In the genomic region with DNA sequence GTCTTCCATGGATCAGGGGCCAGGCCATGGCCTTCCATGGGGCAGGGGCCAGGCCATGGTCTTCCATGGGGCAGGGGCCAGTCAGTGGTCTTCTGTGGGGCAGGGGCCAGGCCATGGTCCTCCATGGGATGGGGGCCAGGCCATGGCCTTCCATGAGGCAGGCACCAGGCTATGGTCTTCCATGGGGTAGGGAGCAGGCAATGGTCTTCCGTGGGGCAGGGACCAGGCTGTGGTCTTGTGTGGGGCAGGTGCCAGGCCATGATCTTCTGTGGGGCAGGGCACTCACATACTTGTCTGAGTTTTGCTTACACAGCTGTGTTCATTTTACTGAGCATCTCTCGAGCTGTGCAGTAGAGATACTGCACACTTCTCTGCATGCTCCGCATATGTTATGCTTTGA, we compare ENCODE assay signal across 29 cellular contexts. TPM values are rescaled to one million over a fixed set of nuclear protein-coding genes. Genes with fewer than 3 reads are reported as not detected.
"Had no signal": no experiment of that assay in that cellular context is flagged by ENCODE, and none has a peak within 500 bp of the region (broad histone marks: within the 10 kb centered on the region; RNA-seq: fewer than 3 reads in every experiment).

No MANE protein-coding gene starts in this region.

- H3K27ac ChIP-seq: body of pancreas, esophagus squamous epithelium, WERI-Rb-1 had no signal

- H3K27ac Mint-ChIP-seq: activated B cell treated with CpG ODN at 0.5 μM for 24 hours; activated CD4-positive, alpha-beta memory T cell treated with anti-CD3 and anti-CD28 coated beads, Interleukin-2, amount 10 ng/mL, durations not matched to agents 7 days and 5 days; activated CD4-positive, alpha-beta T cell treated with anti-CD3 and anti-CD28 coated beads, Interleukin-2, amount 10 ng/mL, durations not matched to agents 7 days and 5 days; activated naive CD8-positive, alpha-beta T cell; activated T-cell treated with anti-CD3 and anti-CD28 coated beads, Interleukin-2, amount 50 U/mL, for 24 hours; activated T-cell treated with anti-CD3 and anti-CD28 coated beads, Interleukin-2, amount 50 U/mL, for 72 hours; effector memory CD8-positive, alpha-beta T cell; T-helper 17 cell; T-helper 2 cell treated with Interferon-gamma antibody and Interleukin-4, amounts not matched to agents 5 μg/mL and 100 μg/mL, for 36 hours had no signal

- H3K4me1 Mint-ChIP-seq: activated B cell treated with CpG ODN at 0.5 μM for 24 hours; activated CD4-positive, alpha-beta memory T cell treated with anti-CD3 and anti-CD28 coated beads, Interleukin-2, amount 10 ng/mL, durations not matched to agents 7 days and 5 days; activated CD4-positive, alpha-beta T cell treated with anti-CD3 and anti-CD28 coated beads, Interleukin-2, amount 10 ng/mL, durations not matched to agents 7 days and 5 days; T-helper 17 cell had no signal

- ATAC-seq: activated T-cell treated with anti-CD3 and anti-CD28 coated beads, Interleukin-2, amount 50 U/mL, for 72 hours; body of pancreas; effector memory CD8-positive, alpha-beta T cell; T-helper 17 cell had no signal

- H3K27me3 Mint-ChIP-seq: activated B cell treated with CpG ODN at 0.5 μM for 24 hours; activated CD4-positive, alpha-beta memory T cell treated with anti-CD3 and anti-CD28 coated beads, Interleukin-2, amount 10 ng/mL, durations not matched to agents 7 days and 5 days; activated naive CD8-positive, alpha-beta T cell; activated T-cell treated with anti-CD3 and anti-CD28 coated beads, Interleukin-2, amount 50 U/mL, for 24 hours had no signal

- H3K4me1 ChIP-seq: body of pancreas, esophagus squamous epithelium had no signal

- H3K27me3 ChIP-seq: body of pancreas, esophagus squamous epithelium had no signal

- H3K9me3 Mint-ChIP-seq: activated CD4-positive, alpha-beta T cell treated with anti-CD3 and anti-CD28 coated beads, Interleukin-2, amount 10 ng/mL, durations not matched to agents 7 days and 5 days; activated T-cell treated with anti-CD3 and anti-CD28 coated beads, Interleukin-2, amount 50 U/mL, for 24 hours; effector memory CD8-positive, alpha-beta T cell; T-helper 2 cell treated with Interferon-gamma antibody and Interleukin-4, amounts not matched to agents 5 μg/mL and 100 μg/mL, for 36 hours had no signal

- H3K36me3 Mint-ChIP-seq: activated naive CD8-positive, alpha-beta T cell had no signal

- H3K4me3 ChIP-seq: body of pancreas, esophagus squamous epithelium had no signal

- H3K9me3 ChIP-seq: body of pancreas, esophagus squamous epithelium had no signal

- H3K4me3 Mint-ChIP-seq: activated B cell treated with CpG ODN at 0.5 μM for 24 hours; activated CD4-positive, alpha-beta memory T cell treated with anti-CD3 and anti-CD28 coated beads, Interleukin-2, amount 10 ng/mL, durations not matched to agents 7 days and 5 days; activated CD4-positive, alpha-beta T cell treated with anti-CD3 and anti-CD28 coated beads, Interleukin-2, amount 10 ng/mL, durations not matched to agents 7 days and 5 days; activated naive CD8-positive, alpha-beta T cell; activated T-cell treated with anti-CD3 and anti-CD28 coated beads, Interleukin-2, amount 50 U/mL, for 24 hours; activated T-cell treated with anti-CD3 and anti-CD28 coated beads, Interleukin-2, amount 50 U/mL, for 72 hours; effector memory CD8-positive, alpha-beta T cell; T-helper 17 cell; T-helper 2 cell treated with Interferon-gamma antibody and Interleukin-4, amounts not matched to agents 5 μg/mL and 100 μg/mL, for 36 hours had no signal

- DNase-seq: activated B cell treated with CpG ODN at 0.5 μM for 24 hours; activated CD4-positive, alpha-beta memory T cell treated with anti-CD3 and anti-CD28 coated beads, Interleukin-2, amount 10 ng/mL, durations not matched to agents 7 days and 5 days; activated CD4-positive, alpha-beta T cell treated with anti-CD3 and anti-CD28 coated beads, Interleukin-2, amount 10 ng/mL, durations not matched to agents 7 days and 5 days; activated CD4-positive, alpha-beta T cell treated with anti-CD3 and anti-CD28 coated beads, Interleukin-2, amount 50 U/mL, for 4 hours; activated CD8-positive, alpha-beta memory T cell treated with anti-CD3 and anti-CD28 coated beads, Interleukin-2, amount 50 U/mL, for 48 hours; activated effector memory CD4-positive, alpha-beta T cell treated with Interleukin-2 at 50 U/mL for 16 hours; activated gamma-delta T cell treated with Interleukin-2 at 50 U/mL for 16 hours; activated naive CD4-positive, alpha-beta T cell treated with anti-CD3 and anti-CD28 coated beads, Interleukin-2, amount 50 U/mL, for 16 hours; activated naive CD4-positive, alpha-beta T cell treated with Interleukin-2 at 50 U/mL for 16 hours; activated T-cell treated with anti-CD3 and anti-CD28 coated beads for 4 hours; activated T-cell treated with anti-CD3 and anti-CD28 coated beads, Interleukin-2, amount 50 U/mL, for 24 hours; activated T-cell treated with anti-CD3 and anti-CD28 coated beads, Interleukin-2, amount 50 U/mL, for 72 hours; amniotic stem cell; anterior cingulate cortex; body of pancreas; caudate nucleus; cortex of kidney; dermis blood vessel endothelial cell; effector CD4-positive, alpha-beta T cell; effector memory CD8-positive, alpha-beta T cell; erythroblast; esophagus squamous epithelium; foreskin melanocyte; T-helper 1 cell; T-helper 17 cell; T1000; WERI-Rb-1 had no signal

- H3K36me3 ChIP-seq: esophagus squamous epithelium, WERI-Rb-1 had no signal

RNA-seq across cellular contexts. Expression of gene THBS2, which starts 57.3 kb away (rescaled TPM):
- total RNA-seq: activated B cell treated with CpG ODN at 0.5 μM for 24 hours; activated CD4-positive, alpha-beta memory T cell treated with anti-CD3 and anti-CD28 coated beads, Interleukin-2, amount 10 ng/mL, durations not matched to agents 7 days and 5 days; activated CD4-positive, alpha-beta T cell treated with anti-CD3 and anti-CD28 coated beads, Interleukin-2, amount 10 ng/mL, durations not matched to agents 7 days and 5 days; activated T-cell treated with anti-CD3 and anti-CD28 coated beads, Interleukin-2, amount 50 U/mL, for 72 hours; T-helper 17 cell had no signal
